14 cellular contexts compared by ENCODE assay signal in genomic region chr7:137694405-137694804, GRCh38.
DNase-seq lines count a peak whose midpoint lies in the region; ATAC-seq and TF ChIP-seq lines count a peak whose summit lies in the region.
"Had no signal": no experiment of that assay in that cellular context is flagged by ENCODE, and none has a peak within 500 bp of the region (broad histone marks: within the 10 kb centered on the region; RNA-seq: fewer than 3 reads in every experiment).

No MANE protein-coding gene starts in this region.

- ATAC-seq in GM21447 (IDR thresholded peaks at IDR 0.05; ENCODE audit: unreplicated experiment) (peak; percentile 57), HG03520 (IDR thresholded peaks at IDR 0.05; ENCODE audit: unreplicated experiment) (peak; percentile 57)
- ATAC-seq: activated naive CD8-positive, alpha-beta T cell treated with anti-CD3 and anti-CD28 coated beads, Interleukin-2, amount 50 U/mL, for 24 hours had no signal

- no peak overlapping the region for H3K4me3 ChIP-seq in GM12865 (ENCODE audit: low read depth, low read length)
- H3K4me3 ChIP-seq in fibroblast of mammary gland (ENCODE audit: control insufficient read depth, low read depth, low read length): no peak overlapping the region
- H3K4me3 ChIP-seq: colonic mucosa had no signal

- no peak for TF ChIP-seq CTCF in GM12865 (IDR thresholded peaks at IDR 0.05; ENCODE audit: insufficient read depth, low read depth, low read length, missing control alignments)
- TF ChIP-seq CTCF in fibroblast of mammary gland (conservative IDR thresholded peaks at IDR 0.05; ENCODE audit: control insufficient read depth, insufficient read depth, low read depth, low read length): no peak

- DNase-seq in GM12865 (ENCODE audit: low read depth): peak; percentile 59
- peak; percentile 90 for DNase-seq in fibroblast of mammary gland (ENCODE audit: low read depth)
- no peak for DNase-seq in stimulated activated CD8-positive, alpha-beta memory T cell treated with anti-CD3 and anti-CD28 coated beads, Interleukin-4, amount 100 ng/mL, for 48 hours
- no peak for DNase-seq in SKM-1 treated with dmso at 0.1 percent for 144 hours (lab: John Stamatoyannopoulos, UW; ENCODE audit: unreplicated experiment)
- no peak for DNase-seq in NCI-H2227 treated with DMSO at 0.1 percent for 48 hours (lab: John Stamatoyannopoulos, UW)
- no peak for DNase-seq in mucosa of gallbladder (ENCODE audit: low spot score)
- DNase-seq: activated CD8-positive, alpha-beta memory T cell treated with anti-CD3 and anti-CD28 coated beads, Interleukin-2, amount 50 U/mL, for 48 hours; activated naive CD8-positive, alpha-beta T cell treated with anti-CD3 and anti-CD28 coated beads, Interleukin-2, amount 50 U/mL, for 24 hours; colonic mucosa; GF-D8; immature natural killer cell; NCI-H774 had no signal

Comparison
In these comparisons a context has a peak if more than half of its experiments do, and no peak if none do; other contexts are left out.
1. DNase-seq: peak in GM12865 (single experiment) and fibroblast of mammary gland (single experiment); none in stimulated activated CD8-positive, alpha-beta memory T cell treated with anti-CD3 and anti-CD28 coated beads, Interleukin-4, amount 100 ng/mL, for 48 hours (single experiment), SKM-1 treated with dmso at 0.1 percent for 144 hours (single experiment), NCI-H2227 treated with DMSO at 0.1 percent for 48 hours (single experiment) and mucosa of gallbladder (single experiment).